25 cellular contexts compared by ENCODE assay signal in genomic region chr21:35219291-35219690, GRCh38.
DNase-seq lines count a peak whose midpoint lies in the region; ATAC-seq and TF ChIP-seq lines count a peak whose summit lies in the region.
"Had no signal": no experiment of that assay in that cellular context is flagged by ENCODE, and none has a peak within 500 bp of the region (broad histone marks: within the 10 kb centered on the region; RNA-seq: fewer than 3 reads in every experiment).

No MANE protein-coding gene starts in this region.

- no peaks in the 10 kb centered on the region for H3K36me3 ChIP-seq in IMR-90 (ENCODE audit: control insufficient read depth, insufficient read depth, low read length)
- no peaks in the 10 kb centered on the region for H3K36me3 ChIP-seq in RWPE2 (ENCODE audit: low read depth)
- H3K36me3 ChIP-seq in prostate gland, result no peaks in the 10 kb centered on the region
- H3K36me3 ChIP-seq: MG63, SJSA1 had no signal

- H2BK20ac ChIP-seq in IMR-90 (ENCODE audit: low read depth, low read length), result peak overlapping the region; percentile 86

- dilution Hi-C loops in IMR-90 (cut with HindIII; ENCODE audit: low sequenced_read_pairs, unreplicated experiment), result no loop called here

- H4K20me1 ChIP-seq in IMR-90 (ENCODE audit: insufficient read depth, low read length), result no peaks in the 10 kb centered on the region

- no peak for TF ChIP-seq CTCF in IMR-90 (conservative IDR thresholded peaks at IDR 0.05; ENCODE audit: low read depth, low read length)
- no peak for TF ChIP-seq CTCF in RWPE2 (IDR thresholded peaks at IDR 0.05; ENCODE audit: poor library complexity, severe bottlenecking)
- TF ChIP-seq CTCF in prostate gland (IDR thresholded peaks at IDR 0.05), result no peak

- intact Hi-C loops in IMR-90 (cut with micrococcal nuclease), result no loop called here
- intact Hi-C loops in prostate gland (cut with DNase I), result no loop called here

- peaks cover 13% of the 10 kb centered on the region for H3K9me1 ChIP-seq in IMR-90 (ENCODE audit: insufficient read depth, low read length)

- WGBS in IMR-90 (ENCODE audit: extremely low coverage in 2 of 2, insufficient read length in 1 of 2), 2 experiments, result no CpG with 5 or more reads among the region's 2 CpGs
- 65% methylated on average over 2 of the region's 2 CpGs for WGBS in prostate gland

- TF ChIP-seq POLR2A in IMR-90 (IDR thresholded peaks at IDR 0.05; ENCODE audit: low read depth, low read length) (no peak), prostate gland (IDR thresholded peaks at IDR 0.05) (no peak)

- ATAC-seq in IMR-90 (ENCODE audit: low read depth) (no peak), RWPE2 (ENCODE audit: low read depth) (no peak)
- ATAC-seq: GM12878, HCT116, Right ventricle myocardium inferior had no signal

- DNase-seq in IMR-90, result no peak
- no peak for DNase-seq in RWPE2 (ENCODE audit: low spot score)
- DNase-seq in epithelial cell of prostate (ENCODE audit: low read depth, low spot score), result no peak
- DNase-seq in Kasumi-1 (lab: John Stamatoyannopoulos, UW), result no peak
- DNase-seq in stimulated activated CD4-positive, alpha-beta T cell treated with anti-CD3 and anti-CD28 coated beads, Interleukin-4, amount 100 ng/mL, for 1 hour, result no peak
- DNase-seq in prostate gland (ENCODE audit: low spot score), result no peak
- DNase-seq in NK-92 treated with Interleukin-12 subunit alpha and Interleukin-12 subunit beta, amount 100 ng/mL, for 24 hours (lab: John Stamatoyannopoulos, UW), result no peak
- DNase-seq: C1 segment of cervical spinal cord; CD4-positive, alpha-beta memory T cell; COR-L47; DMS79; EL; GDM1; MG63; NCI-H1048; NCI-H1417; NCI-H1694; NCI-H2029 treated with DMSO at 0.1 percent for 48 hours; NCI-H2227 treated with DMSO at 0.1 percent for 48 hours; NCI-H526 treated with DMSO at 0.1 percent for 48 hours had no signal

- peak overlapping the region; percentile 66 for H2BK5ac ChIP-seq in IMR-90 (ENCODE audit: low read depth, low read length, poor library complexity, severe bottlenecking)

- H3K4me3 ChIP-seq in IMR-90 (ENCODE audit: insufficient read depth, low read depth, low read length) (no peak overlapping the region), RWPE2 (ENCODE audit: severe bottlenecking) (no peak overlapping the region), prostate gland (no peak overlapping the region)
- H3K4me3 ChIP-seq: GM12878, MG63, SJSA1 had no signal

- no peak for TF ChIP-seq RAD21 in IMR-90 (IDR thresholded peaks at IDR 0.05; ENCODE audit: low read length)

- no peak overlapping the region for H2BK15ac ChIP-seq in IMR-90 (ENCODE audit: low read depth, low read length)

- H3K18ac ChIP-seq in IMR-90 (ENCODE audit: low read depth, low read length), result peak overlapping the region; percentile 2; the same call in 1 of the 2 replicates

- no peak overlapping the region for H4K5ac ChIP-seq in IMR-90 (ENCODE audit: low read depth, low read length)

- H4K8ac ChIP-seq in IMR-90 (ENCODE audit: low read depth in 2 of 2, low read length in 2 of 2), result no peak overlapping the region; a peak in 1 of 4 replicates

- H2AFZ ChIP-seq in IMR-90 (replicated peaks; ENCODE audit: low read length, poor library complexity), result no peak overlapping the region

- in situ Hi-C loops in IMR-90 (cut with MboI; ENCODE audit: low sequenced_read_pairs), result no loop called here

- no peak overlapping the region for H3K56ac ChIP-seq in IMR-90 (ENCODE audit: extremely low read depth, insufficient read depth, low read length)

- CTCF ChIA-PET in IMR-90 (lab: Yijun Ruan, JAX), result no interaction called here

- no peak overlapping the region for H3K27ac ChIP-seq in IMR-90 (ENCODE audit: insufficient read depth, low read length)
- H3K27ac ChIP-seq in RWPE2 (ENCODE audit: poor library complexity, severe bottlenecking), result peak overlapping the region; percentile 89
- H3K27ac ChIP-seq in epithelial cell of prostate, result peak overlapping the region; percentile 96
- H3K27ac ChIP-seq in prostate gland, result no peak overlapping the region
- H3K27ac ChIP-seq: HL-60 had no signal

- H2AK5ac ChIP-seq in IMR-90 (ENCODE audit: low read depth, low read length), result no peak overlapping the region; the same call in 1 of the 2 replicates

- H3K9ac ChIP-seq in IMR-90 (ENCODE audit: low read depth, low read length), result no peak overlapping the region

- 0 out of 2 replicates have a peak overlapping the region, but pooled peaks have one; percentile 62 for H3K14ac ChIP-seq in IMR-90 (replicated peaks; ENCODE audit: low read depth, low read length)

- H3K4ac ChIP-seq in IMR-90 (ENCODE audit: low read depth, low read length), result no peak overlapping the region; the same call in 1 of the 2 replicates

- H3K23ac ChIP-seq in IMR-90 (ENCODE audit: low read depth, low read length), result no peak overlapping the region

- H4K91ac ChIP-seq in IMR-90 (ENCODE audit: insufficient read depth, low read depth, low read length), result peak overlapping the region; percentile 31; the same call in 1 of the 2 replicates

- H2AK9ac ChIP-seq in IMR-90 (replicated peaks; ENCODE audit: low read depth, low read length, poor library complexity), result no peak overlapping the region

- H2BK120ac ChIP-seq in IMR-90 (ENCODE audit: low read depth, low read length), result peak overlapping the region; percentile 73; the same call in 1 of the 2 replicates

- no peaks in the 10 kb centered on the region for H3K79me1 ChIP-seq in IMR-90 (ENCODE audit: low read depth in 1 of 2, low read length in 2 of 2)

- no peak overlapping the region for H3K4me2 ChIP-seq in IMR-90 (ENCODE audit: low read depth, low read length)

- no TSS peak for BruUV-seq in IMR-90 (replicated peaks; lab: Mats Ljungman, UMichigan)

- H3K4me1 ChIP-seq in IMR-90 (ENCODE audit: control insufficient read depth, insufficient read depth, low read length), result peaks cover 6% of the 10 kb centered on the region; the same call in 1 of the 2 replicates
- peaks cover 28% of the 10 kb centered on the region for H3K4me1 ChIP-seq in RWPE2 (ENCODE audit: insufficient read depth, poor library complexity, severe bottlenecking)
- H3K4me1 ChIP-seq in prostate gland (replicated peaks), result no peaks in the 10 kb centered on the region

- H3K9me3 ChIP-seq in IMR-90 (ENCODE audit: control insufficient read depth, insufficient read depth, low read length) (no peaks in the 10 kb centered on the region), RWPE2 (ENCODE audit: severe bottlenecking) (no peaks in the 10 kb centered on the region), prostate gland (no peaks in the 10 kb centered on the region)
- H3K9me3 ChIP-seq: MG63, SJSA1 had no signal

- POLR2A ChIA-PET in IMR-90 (lab: Charles Lee; ENCODE audit: unreplicated experiment), result no interaction called here

- no peaks in the 10 kb centered on the region for H3K27me3 ChIP-seq in IMR-90 (ENCODE audit: control insufficient read depth, insufficient read depth, low read length)
- H3K27me3 ChIP-seq in RWPE2 (ENCODE audit: insufficient read depth, poor library complexity, severe bottlenecking), result no peaks in the 10 kb centered on the region
- no peaks in the 10 kb centered on the region for H3K27me3 ChIP-seq in prostate gland (replicated peaks; ENCODE audit: insufficient read depth)
- H3K27me3 ChIP-seq: MG63, SJSA1 had no signal

TF ChIP-seq in IMR-90, 13 proteins besides CTCF, POLR2A, EP300 and RAD21:
- TF ChIP-seq MAFK (IDR thresholded peaks at IDR 0.05; ENCODE audit: low read depth, low read length), result peak; percentile 34; the same call in 1 of the 2 replicates
- no peak for TF ChIP-seq CHD1 (IDR thresholded peaks at IDR 0.05; ENCODE audit: low read depth, low read length)

Comparison
In these comparisons a context has a peak if more than half of its experiments do, and no peak if none do; other contexts are left out.
1. H3K27ac ChIP-seq: peak in RWPE2 (single experiment) and epithelial cell of prostate (single experiment); none in IMR-90 (single experiment) and prostate gland (0 of 2).